ENCODE assay signal across 9 cellular contexts in the genomic region with DNA sequence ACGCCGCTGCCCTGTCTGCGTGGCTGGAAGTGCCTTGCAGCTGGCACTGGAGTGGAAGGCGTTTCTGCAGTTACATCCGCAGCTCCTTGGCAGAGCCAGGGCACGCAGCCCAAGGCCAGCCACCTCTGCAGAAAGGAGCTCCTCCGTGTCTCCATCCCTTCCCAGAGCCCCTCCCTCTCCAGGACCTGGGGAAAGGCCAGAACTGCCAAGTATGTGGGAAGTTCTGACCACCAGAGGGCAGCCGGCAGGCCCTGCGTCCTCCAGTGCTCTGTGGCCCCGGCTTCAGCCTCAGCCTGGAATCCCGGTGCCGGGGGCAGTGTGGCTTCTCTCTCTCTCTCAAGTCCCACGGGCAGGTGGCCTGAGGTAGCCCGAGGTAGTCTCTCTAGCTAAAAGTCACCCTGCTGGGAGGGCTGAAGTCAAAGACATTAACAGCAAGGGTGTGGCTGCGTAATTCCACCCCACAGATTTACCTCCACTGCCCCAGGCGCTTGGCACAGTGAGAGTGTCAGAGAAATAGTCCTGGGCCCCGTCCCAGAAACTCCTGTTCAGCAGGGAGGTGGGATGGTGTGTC.
A peak's percentile ranks its signal among the peaks of the same experiment; 100 is the strongest.
DNase-seq lines count a peak whose midpoint lies in the region; ATAC-seq, FAIRE-seq and TF ChIP-seq lines count a peak whose summit lies in the region.
"Had no signal": no experiment of that assay in that cellular context is flagged by ENCODE, and none has a peak within 500 bp of the region (broad histone marks: within the 10 kb centered on the region; RNA-seq: fewer than 3 reads in every experiment).

No MANE protein-coding gene starts in this region.

- DNase-seq in HTR-8/SVneo (ENCODE audit: insufficient read length, low spot score) (peak; percentile 42), iPS DF 19.7 (ENCODE audit: low read depth, low spot score) (peak; percentile 60), thoracic aorta (ENCODE audit: low spot score) (no peak)
- no peak for DNase-seq in CD4-positive, alpha-beta memory T cell

- H4K20me1 ChIP-seq in BLaER1, result peaks cover 58% of the 10 kb centered on the region

- H3K9me3 Mint-ChIP-seq in CD4-positive, alpha-beta memory T cell, result no peaks in the 10 kb centered on the region

- no peak overlapping the region for H3K27ac Mint-ChIP-seq in CD4-positive, alpha-beta memory T cell

- no peak overlapping the region for H3K9ac ChIP-seq in BLaER1

- no peak for FAIRE-seq in HTR-8/SVneo (lab: Jason Lieb, UNC)

- H3K27ac ChIP-seq in BLaER1 (no peak overlapping the region), angular gyrus (ENCODE audit: low read depth, low read length) (peak overlapping the region; percentile 42), thoracic aorta (no peak overlapping the region)
- no peak overlapping the region for H3K27ac ChIP-seq in CD4-positive, alpha-beta memory T cell (ENCODE audit: low read depth, low read length)
- H3K27ac ChIP-seq: epithelial cell of prostate had no signal

- ATAC-seq in thoracic aorta (ENCODE audit: insufficient number of reproducible peaks, low FRiP score, low read depth), result no peak
- no peak for ATAC-seq in GM21529 (IDR thresholded peaks at IDR 0.05; ENCODE audit: unreplicated experiment)
- no peak for ATAC-seq in GM18867 (IDR thresholded peaks at IDR 0.05; ENCODE audit: unreplicated experiment)

- H3K36me3 ChIP-seq in BLaER1 (peaks cover 75% of the 10 kb centered on the region), thoracic aorta (peaks cover 39% of the 10 kb centered on the region)
- H3K36me3 ChIP-seq in CD4-positive, alpha-beta memory T cell (ENCODE audit: insufficient read depth, low read length), result no peaks in the 10 kb centered on the region

- H3K4me2 ChIP-seq in BLaER1, result peak overlapping the region; percentile 81

- H3K4me3 ChIP-seq in BLaER1, result no peak overlapping the region
- H3K4me3 ChIP-seq in thoracic aorta, result no peak overlapping the region
- no peak overlapping the region for H3K4me3 ChIP-seq in CD4-positive, alpha-beta memory T cell (ENCODE audit: low read length in 2 of 2)

- H3K4me1 ChIP-seq in BLaER1 (peaks cover 95% of the 10 kb centered on the region), thoracic aorta (ENCODE audit: control insufficient read depth in 1 of 2, low read depth in 2 of 2) (peaks cover 0 to 28% of the 10 kb centered on the region in 2 donors)
- no peaks in the 10 kb centered on the region for H3K4me1 ChIP-seq in CD4-positive, alpha-beta memory T cell (ENCODE audit: insufficient read depth, low read length)

- no peaks in the 10 kb centered on the region for H3K4me1 Mint-ChIP-seq in CD4-positive, alpha-beta memory T cell

- H3K27me3 ChIP-seq in BLaER1 (peaks cover 5% of the 10 kb centered on the region; the same call in 1 of the 2 replicates), thoracic aorta (replicated peaks; ENCODE audit: insufficient read depth) (no peaks in the 10 kb centered on the region)
- H3K27me3 ChIP-seq in CD4-positive, alpha-beta memory T cell (ENCODE audit: insufficient read depth, low read length), result no peaks in the 10 kb centered on the region

- POLR2A ChIA-PET in CD4-positive, alpha-beta memory T cell (lab: Charles Lee; ENCODE audit: partially characterized antibody), result no interaction called here

- H3K4me3 Mint-ChIP-seq in CD4-positive, alpha-beta memory T cell, result no peak overlapping the region

- intact Hi-C loops in CD4-positive, alpha-beta memory T cell (cut with micrococcal nuclease), result no loop called here

- CTCF ChIA-PET in CD4-positive, alpha-beta memory T cell (lab: Charles Lee; ENCODE audit: partially characterized antibody), result no interaction called here

- peaks cover 1 to 3% of the 10 kb centered on the region in 2 donors for H3K27me3 Mint-ChIP-seq in CD4-positive, alpha-beta memory T cell

- no peaks in the 10 kb centered on the region for H3K36me3 Mint-ChIP-seq in CD4-positive, alpha-beta memory T cell

- TF ChIP-seq CTCF in thoracic aorta (IDR thresholded peaks at IDR 0.05), result peak; percentile 59

- H3K9me3 ChIP-seq in BLaER1 (no peaks in the 10 kb centered on the region), thoracic aorta (no peaks in the 10 kb centered on the region)
- no peaks in the 10 kb centered on the region for H3K9me3 ChIP-seq in CD4-positive, alpha-beta memory T cell (ENCODE audit: control insufficient read depth in 1 of 2, low read length in 2 of 2)

Comparison
In these comparisons a context has a peak if more than half of its experiments do, and no peak if none do; other contexts are left out.
1. DNase-seq: peak in HTR-8/SVneo (single experiment) and iPS DF 19.7 (single experiment); none in thoracic aorta (single experiment) and CD4-positive, alpha-beta memory T cell (0 of 5).